ENCODE assay signal across 13 cellular contexts in genomic region chr17:78473951-78474630, GRCh38.
"Had no signal": no experiment of that assay in that cellular context is flagged by ENCODE, and none has a peak within 500 bp of the region (broad histone marks: within the 10 kb centered on the region; RNA-seq: fewer than 3 reads in every experiment).

No MANE protein-coding gene starts in this region.

- H3K36me3 Mint-ChIP-seq: activated naive CD8-positive, alpha-beta T cell treated with anti-CD3 and anti-CD28 coated beads, Interleukin-2, amount 10 ng/mL, durations not matched to agents 7 days and 5 days had no signal

- DNase-seq: activated CD4-positive, alpha-beta T cell treated with anti-CD3 and anti-CD28 coated beads, Interleukin-2, amount 50 U/mL, for 4 hours; activated CD4-positive, CD25-positive, alpha-beta regulatory T cell treated with anti-CD3 and anti-CD28 coated beads, Interleukin-2, amount 50 U/mL, for 72 hours; activated naive CD8-positive, alpha-beta T cell treated with anti-CD3 and anti-CD28 coated beads, Interleukin-2, amount 10 ng/mL, durations not matched to agents 7 days and 5 days; foreskin melanocyte; kidney; left ventricle myocardium inferior; mesenchymal stem cell; pancreas; stimulated activated CD4-positive, alpha-beta T cell treated with anti-CD3 and anti-CD28 coated beads, Interleukin-4, amount 100 ng/mL, for 1 hour; testis had no signal

- H3K4me3 Mint-ChIP-seq: activated naive CD8-positive, alpha-beta T cell treated with anti-CD3 and anti-CD28 coated beads, Interleukin-2, amount 10 ng/mL, durations not matched to agents 7 days and 5 days; activated T-cell treated with anti-CD3 and anti-CD28 coated beads, Interleukin-2, amount 50 U/mL, for 72 hours; stimulated activated naive CD8-positive, alpha-beta T cell treated with anti-CD3 and anti-CD28 coated beads, Interleukin-15, amount 100 ng/mL, for 72 hours had no signal

- H3K9me3 Mint-ChIP-seq: activated naive CD8-positive, alpha-beta T cell treated with anti-CD3 and anti-CD28 coated beads, Interleukin-2, amount 10 ng/mL, durations not matched to agents 7 days and 5 days; activated T-cell treated with anti-CD3 and anti-CD28 coated beads, Interleukin-2, amount 50 U/mL, for 72 hours had no signal

- H3K27ac ChIP-seq: ascending aorta, left ventricle myocardium inferior, pancreas, testis had no signal

- H3K27ac Mint-ChIP-seq: activated T-cell treated with anti-CD3 and anti-CD28 coated beads, Interleukin-2, amount 50 U/mL, for 72 hours had no signal

- H3K27me3 ChIP-seq: ascending aorta, pancreas, testis had no signal

- H3K36me3 ChIP-seq: ascending aorta, left ventricle myocardium inferior, pancreas had no signal

- H3K9me3 ChIP-seq: left ventricle myocardium inferior, pancreas, testis had no signal

- H3K4me1 ChIP-seq: ascending aorta, left ventricle myocardium inferior, pancreas, testis had no signal

- H3K4me3 ChIP-seq: ascending aorta, left ventricle myocardium inferior, pancreas, testis had no signal
